29 cellular contexts compared by ENCODE assay signal in genomic region chr3:29747991-29748390, GRCh38.
"Had no signal": no experiment of that assay in that cellular context is flagged by ENCODE, and none has a peak within 500 bp of the region (broad histone marks: within the 10 kb centered on the region; RNA-seq: fewer than 3 reads in every experiment).

No MANE protein-coding gene starts in this region.

- H3K27ac Mint-ChIP-seq: activated naive CD4-positive, alpha-beta T cell treated with anti-CD3 and anti-CD28 coated beads, Interleukin-2, amount 50 U/mL, for 72 hours; activated T-cell treated with anti-CD3 and anti-CD28 coated beads, Interleukin-2, amount 50 U/mL, for 72 hours; brain; dendritic cell treated with granulocyte-macrophage colony-stimulating factor and Interleukin-4, amounts not matched to agents 40 ng/mL and 50 ng/mL, for 4 days; endodermal cell; naive B cell; nephron progenitor cell; progenitor cell of endocrine pancreas; stimulated activated memory B cell treated with anti-CD40 and anti-IgM and Interleukin-4, amounts not matched to agents 10 μg/mL and 1 μg/mL and 100 μg/mL, for 72 hours; stimulated activated naive CD8-positive, alpha-beta T cell treated with anti-CD3 and anti-CD28 coated beads, Interleukin-15, amount 100 ng/mL, for 72 hours had no signal

- H3K9me3 Mint-ChIP-seq: activated naive CD4-positive, alpha-beta T cell treated with anti-CD3 and anti-CD28 coated beads, Interleukin-2, amount 50 U/mL, for 72 hours; activated T-cell treated with anti-CD3 and anti-CD28 coated beads, Interleukin-2, amount 50 U/mL, for 72 hours; brain; dendritic cell treated with granulocyte-macrophage colony-stimulating factor and Interleukin-4, amounts not matched to agents 40 ng/mL and 50 ng/mL, for 4 days; endodermal cell; naive B cell; nephron progenitor cell; stimulated activated memory B cell treated with anti-CD40 and anti-IgM and Interleukin-4, amounts not matched to agents 10 μg/mL and 1 μg/mL and 100 μg/mL, for 72 hours; stimulated activated naive CD8-positive, alpha-beta T cell treated with anti-CD3 and anti-CD28 coated beads, Interleukin-15, amount 100 ng/mL, for 72 hours had no signal

- DNase-seq: activated CD4-positive, alpha-beta T cell treated with anti-CD3 and anti-CD28 coated beads for 4 hours; activated CD4-positive, alpha-beta T cell treated with anti-CD3 and anti-CD28 coated beads, Interleukin-2, amount 50 U/mL, for 4 hours; activated naive CD4-positive, alpha-beta T cell; activated T-cell treated with anti-CD3 and anti-CD28 coated beads for 4 hours; activated T-cell treated with anti-CD3 and anti-CD28 coated beads, Interleukin-2, amount 50 U/mL, for 72 hours; aorta; central memory CD4-positive, alpha-beta T cell; endodermal cell; esophagus squamous epithelium; glutamatergic neuron; hippocampal formation; kidney; left lung; naive B cell; nephron progenitor cell; ovary; stimulated activated CD4-positive, alpha-beta T cell treated with anti-CD3 and anti-CD28 coated beads, Interleukin-1b, Interleukin-23, amount 100 ng/mL, for 48 hours; stimulated activated CD4-positive, alpha-beta T cell treated with anti-CD3 and anti-CD28 coated beads, Interleukin-4, amount 100 ng/mL, for 4 hours; stimulated activated CD8-positive, alpha-beta memory T cell treated with anti-CD3 and anti-CD28 coated beads, Interleukin-4, amount 100 ng/mL, for 48 hours; stimulated activated naive CD8-positive, alpha-beta T cell treated with anti-CD3 and anti-CD28 coated beads, Interleukin-15, amount 100 ng/mL, for 72 hours; thyroid gland; upper lobe of right lung had no signal

- H3K4me1 Mint-ChIP-seq: naive B cell; stimulated activated memory B cell treated with anti-CD40 and anti-IgM and Interleukin-4, amounts not matched to agents 10 μg/mL and 1 μg/mL and 100 μg/mL, for 72 hours; stimulated activated naive CD8-positive, alpha-beta T cell treated with anti-CD3 and anti-CD28 coated beads, Interleukin-15, amount 100 ng/mL, for 72 hours had no signal

- H3K9me3 ChIP-seq: esophagus squamous epithelium, left lung, neutrophil, ovary, thyroid gland, upper lobe of right lung had no signal

- H3K4me3 ChIP-seq: esophagus squamous epithelium, left lung, ovary, smooth muscle cell, thyroid gland, upper lobe of right lung had no signal

- H3K4me3 Mint-ChIP-seq: activated T-cell treated with anti-CD3 and anti-CD28 coated beads, Interleukin-2, amount 50 U/mL, for 72 hours; brain; dendritic cell treated with granulocyte-macrophage colony-stimulating factor and Interleukin-4, amounts not matched to agents 40 ng/mL and 50 ng/mL, for 4 days; endodermal cell; naive B cell; nephron progenitor cell; stimulated activated memory B cell treated with anti-CD40 and anti-IgM and Interleukin-4, amounts not matched to agents 10 μg/mL and 1 μg/mL and 100 μg/mL, for 72 hours; stimulated activated naive CD8-positive, alpha-beta T cell treated with anti-CD3 and anti-CD28 coated beads, Interleukin-15, amount 100 ng/mL, for 72 hours had no signal

- H3K27me3 ChIP-seq: esophagus squamous epithelium, left lung, neutrophil, ovary, thyroid gland, upper lobe of right lung had no signal

- H3K27me3 Mint-ChIP-seq: naive B cell; progenitor cell of endocrine pancreas; stimulated activated memory B cell treated with anti-CD40 and anti-IgM and Interleukin-4, amounts not matched to agents 10 μg/mL and 1 μg/mL and 100 μg/mL, for 72 hours had no signal

- H3K27ac ChIP-seq: esophagus squamous epithelium, neutrophil, ovary, thyroid gland, upper lobe of right lung had no signal

- ATAC-seq: activated naive CD4-positive, alpha-beta T cell treated with anti-CD3 and anti-CD28 coated beads, Interleukin-2, amount 50 U/mL, for 72 hours; activated T-cell treated with anti-CD3 and anti-CD28 coated beads, Interleukin-2, amount 50 U/mL, for 72 hours; left lung; stimulated activated memory B cell treated with anti-CD40 and anti-IgM and Interleukin-4, amounts not matched to agents 10 μg/mL and 1 μg/mL and 100 μg/mL, for 72 hours; stimulated activated naive CD8-positive, alpha-beta T cell treated with anti-CD3 and anti-CD28 coated beads, Interleukin-15, amount 100 ng/mL, for 72 hours; upper lobe of right lung had no signal

- H3K36me3 ChIP-seq: esophagus squamous epithelium, left lung, neutrophil, ovary, thyroid gland, upper lobe of right lung had no signal

- H3K36me3 Mint-ChIP-seq: activated naive CD4-positive, alpha-beta T cell treated with anti-CD3 and anti-CD28 coated beads, Interleukin-2, amount 50 U/mL, for 72 hours; brain; naive B cell; stimulated activated memory B cell treated with anti-CD40 and anti-IgM and Interleukin-4, amounts not matched to agents 10 μg/mL and 1 μg/mL and 100 μg/mL, for 72 hours had no signal
